In genomic region chr7:28292826-28293528, GRCh38 we compare ENCODE assay signal across 17 cellular contexts.
A peak's percentile ranks its signal among the peaks of the same experiment; 100 is the strongest.
DNase-seq lines count a peak whose midpoint lies in the region; ATAC-seq, FAIRE-seq and TF ChIP-seq lines count a peak whose summit lies in the region.
"Had no signal": no experiment of that assay in that cellular context is flagged by ENCODE, and none has a peak within 500 bp of the region (broad histone marks: within the 10 kb centered on the region; RNA-seq: fewer than 3 reads in every experiment).

No MANE protein-coding gene starts in this region.

- H3K4me1 Mint-ChIP-seq in activated CD8-positive, alpha-beta T cell treated with anti-CD3 and anti-CD28 coated beads for 36 hours (ENCODE audit: low read depth), result peaks cover 20% of the 10 kb centered on the region
- H3K4me1 Mint-ChIP-seq in activated CD8-positive, alpha-beta T cell treated with anti-CD3 and anti-CD28 coated beads, Interleukin-2, amount 10 ng/mL, durations not matched to agents 7 days and 5 days (ENCODE audit: low read depth), result no peaks in the 10 kb centered on the region
- H3K4me1 Mint-ChIP-seq in activated T-helper 1 cell treated with anti-CD3 and anti-CD28 coated beads, Interleukin-12 subunit alpha, Interleukin-12 subunit beta, Interleukin-2, Interleukin-4 antibody, amounts not matched to agents 30 ng/mL and 10 ng/mL and 1 ng/mL, durations not matched to agents 14 hours and 24 hours and 36 hours (ENCODE audit: low read depth), result peaks cover 8% of the 10 kb centered on the region

- in situ Hi-C loops in HepG2 (cut with HindIII; ENCODE audit: extremely low pct_ligation_motif_present, low pct_unique_long_range_greater_than_20kb), result no loop called here

- TF ChIP-seq CTCF in activated CD8-positive, alpha-beta T cell treated with anti-CD3 and anti-CD28 coated beads for 36 hours (IDR thresholded peaks at IDR 0.05), result no peak
- TF ChIP-seq CTCF in PC-3 (conservative IDR thresholded peaks at IDR 0.05; ENCODE audit: low read depth, low read length), result no peak
- no peak for TF ChIP-seq CTCF in keratinocyte (optimal IDR thresholded peaks at IDR 0.05 in 1 of 3, IDR thresholded peaks at IDR 0.05 in 1 of 3, conservative IDR thresholded peaks at IDR 0.05 in 1 of 3; ENCODE audit: extremely low read depth in 1 of 3, insufficient read depth in 2 of 3, low read length in 3 of 3)
- no peak for TF ChIP-seq CTCF in HepG2 (CRISPR knock-in tag; IDR thresholded peaks at IDR 0.05)

- no peaks in the 10 kb centered on the region for H3K9me3 Mint-ChIP-seq in activated CD8-positive, alpha-beta T cell treated with anti-CD3 and anti-CD28 coated beads for 36 hours
- peaks cover 4% of the 10 kb centered on the region for H3K9me3 Mint-ChIP-seq in activated CD8-positive, alpha-beta T cell treated with anti-CD3 and anti-CD28 coated beads, Interleukin-2, amount 10 ng/mL, durations not matched to agents 7 days and 5 days (ENCODE audit: insufficient read depth)
- H3K9me3 Mint-ChIP-seq in activated T-helper 1 cell treated with anti-CD3 and anti-CD28 coated beads, Interleukin-12 subunit alpha, Interleukin-12 subunit beta, Interleukin-2, Interleukin-4 antibody, amounts not matched to agents 30 ng/mL and 10 ng/mL and 1 ng/mL, durations not matched to agents 14 hours and 24 hours and 36 hours, result no peaks in the 10 kb centered on the region
- H3K9me3 Mint-ChIP-seq: activated CD4-positive, alpha-beta T cell treated with anti-CD3 and anti-CD28 coated beads, Interleukin-2, amount 10 ng/mL, durations not matched to agents 24 days and 14 days had no signal

- H3K27ac ChIP-seq in HUES48 (ENCODE audit: low read depth, low read length) (peak overlapping the region; percentile 83), PC-3 (ENCODE audit: low read length) (peak overlapping the region; percentile 19), keratinocyte (ENCODE audit: control insufficient read depth, insufficient read depth, low read length) (no peak overlapping the region), HepG2 (ENCODE audit: extremely low read length, insufficient read depth, low read length) (no peak overlapping the region)
- H3K27ac ChIP-seq: parathyroid adenoma had no signal

- FAIRE-seq in keratinocyte (lab: Jason Lieb, UNC), result peak; percentile 56
- no peak for FAIRE-seq in HepG2 (lab: Jason Lieb, UNC)
- FAIRE-seq: colon had no signal

- H3K4me2 ChIP-seq in PC-3 (ENCODE audit: low read length) (peak overlapping the region; percentile 45), keratinocyte (ENCODE audit: control insufficient read depth, extremely low read depth, insufficient read depth, low read depth, low read length) (no peak overlapping the region), HepG2 (ENCODE audit: low read depth, low read length) (no peak overlapping the region)

- CTCF ChIA-PET in activated CD8-positive, alpha-beta T cell treated with anti-CD3 and anti-CD28 coated beads for 36 hours (lab: Charles Lee), result interaction anchor here (0.6 kb wide), 1 partner anchor 12 kb away, joined by 3 read pairs; no protein-coding TSS in a partner anchor
- CTCF ChIA-PET in activated CD8-positive, alpha-beta T cell treated with anti-CD3 and anti-CD28 coated beads, Interleukin-2, amount 10 ng/mL, durations not matched to agents 7 days and 5 days (lab: Charles Lee), result no interaction called here
- CTCF ChIA-PET in PC-3 (lab: Charles Lee) (interaction anchor here (0.6 kb wide), 1 partner anchor 123 kb away, joined by 3 read pairs; no protein-coding TSS in a partner anchor), HepG2 (lab: Yijun Ruan, JAX; ENCODE audit: low intra/inter-chr PET ratio, low total read pairs) (no interaction called here)

- DNase-seq in activated CD8-positive, alpha-beta T cell treated with anti-CD3 and anti-CD28 coated beads for 36 hours, result peak; percentile 16
- DNase-seq in activated CD8-positive, alpha-beta T cell treated with anti-CD3 and anti-CD28 coated beads, Interleukin-2, amount 10 ng/mL, durations not matched to agents 7 days and 5 days, result no peak
- DNase-seq in PC-3 (peak; percentile 55), keratinocyte (ENCODE audit: low read depth, low spot score) (no peak), HepG2 (ENCODE audit: low spot score) (no peak)
- no peak for DNase-seq in activated T-helper 1 cell treated with anti-CD3 and anti-CD28 coated beads, Interleukin-12 subunit alpha, Interleukin-12 subunit beta, Interleukin-2, Interleukin-4 antibody, amounts not matched to agents 30 ng/mL and 10 ng/mL and 1 ng/mL, durations not matched to agents 14 hours and 24 hours and 36 hours (ENCODE audit: low spot score)
- DNase-seq: activated CD4-positive, alpha-beta T cell treated with anti-CD3 and anti-CD28 coated beads, Interleukin-2, amount 10 ng/mL, durations not matched to agents 24 days and 14 days; HCEC 1CT; KBM-7; midbrain; NCI-H2029 treated with DMSO at 0.1 percent for 48 hours; stimulated activated CD8-positive, alpha-beta memory T cell treated with anti-CD3 and anti-CD28 coated beads, Interleukin-4, amount 100 ng/mL, for 48 hours; SW 1271 had no signal

- no peaks in the 10 kb centered on the region for H3K9me1 ChIP-seq in keratinocyte (ENCODE audit: control insufficient read depth, extremely low read depth, insufficient read depth, low read length)

- WGBS in HepG2 (ENCODE audit: low lambda C conversion rate), result 65% methylated on average over 5 of the region's 5 CpGs

- H3K4me1 ChIP-seq in HUES48 (ENCODE audit: control insufficient read depth, insufficient read depth, low read length) (peaks cover 60% of the 10 kb centered on the region), PC-3 (ENCODE audit: insufficient read depth, low read length) (peaks cover 13% of the 10 kb centered on the region), keratinocyte (ENCODE audit: control insufficient read depth, extremely low read depth, insufficient read depth, low read length) (no peaks in the 10 kb centered on the region), HepG2 (ENCODE audit: insufficient read depth, low read length) (no peaks in the 10 kb centered on the region)
- H3K4me1 ChIP-seq: parathyroid adenoma had no signal

- peak overlapping the region; percentile 52 for H3K9ac ChIP-seq in HUES48 (ENCODE audit: low read depth, low read length)
- H3K9ac ChIP-seq in PC-3 (ENCODE audit: low read length), result no peak overlapping the region
- no peak overlapping the region for H3K9ac ChIP-seq in keratinocyte (ENCODE audit: control insufficient read depth, extremely low read depth, insufficient read depth, low read length)
- no peak overlapping the region for H3K9ac ChIP-seq in HepG2 (ENCODE audit: insufficient read depth, low read depth, low read length)
- H3K9ac ChIP-seq: parathyroid adenoma had no signal

- ATAC-seq in activated CD8-positive, alpha-beta T cell treated with anti-CD3 and anti-CD28 coated beads for 36 hours, result peak; percentile 91
- ATAC-seq in activated CD8-positive, alpha-beta T cell treated with anti-CD3 and anti-CD28 coated beads, Interleukin-2, amount 10 ng/mL, durations not matched to agents 7 days and 5 days, result no peak
- ATAC-seq in PC-3 (peak; percentile 52), HepG2 (no peak), HG03139 (IDR thresholded peaks at IDR 0.05; ENCODE audit: unreplicated experiment) (no peak)

- no peaks in the 10 kb centered on the region for H3K9me3 ChIP-seq in HUES48 (ENCODE audit: control insufficient read depth, insufficient read depth, low read length)
- H3K9me3 ChIP-seq in PC-3 (ENCODE audit: low read length), result no peaks in the 10 kb centered on the region
- no peaks in the 10 kb centered on the region for H3K9me3 ChIP-seq in keratinocyte (ENCODE audit: control insufficient read depth, low read depth, low read length)
- H3K9me3 ChIP-seq in HepG2 (ENCODE audit: low read length), result no peaks in the 10 kb centered on the region

- TF ChIP-seq RAD21 in HepG2 (CRISPR knock-in tag; IDR thresholded peaks at IDR 0.05), result no peak

- dilution Hi-C loops in keratinocyte (cut with MboI; ENCODE audit: extremely low pct_ligation_motif_present, low sequenced_read_pairs), result no loop called here

- TF ChIP-seq EP300 in HepG2 (IDR thresholded peaks at IDR 0.05; ENCODE audit: low read depth in 2 of 2, low read length in 2 of 2) (no peak), HepG2 (CRISPR knock-in tag; IDR thresholded peaks at IDR 0.05; ENCODE audit: borderline replicate concordance) (no peak)

- BruUV-seq in PC-3 (replicated peaks; lab: Mats Ljungman, UMichigan), result no TSS peak
- BruUV-seq in HepG2 (replicated peaks; lab: Mats Ljungman, UMichigan), result no TSS peak

- peaks cover 19% of the 10 kb centered on the region for H3K27me3 Mint-ChIP-seq in activated CD8-positive, alpha-beta T cell treated with anti-CD3 and anti-CD28 coated beads for 36 hours
- H3K27me3 Mint-ChIP-seq in activated CD8-positive, alpha-beta T cell treated with anti-CD3 and anti-CD28 coated beads, Interleukin-2, amount 10 ng/mL, durations not matched to agents 7 days and 5 days (ENCODE audit: low read depth), result peaks cover 19% of the 10 kb centered on the region
- peaks cover 28% of the 10 kb centered on the region for H3K27me3 Mint-ChIP-seq in activated T-helper 1 cell treated with anti-CD3 and anti-CD28 coated beads, Interleukin-12 subunit alpha, Interleukin-12 subunit beta, Interleukin-2, Interleukin-4 antibody, amounts not matched to agents 30 ng/mL and 10 ng/mL and 1 ng/mL, durations not matched to agents 14 hours and 24 hours and 36 hours (ENCODE audit: insufficient read depth)

- TF ChIP-seq POLR2A in HepG2 (IDR thresholded peaks at IDR 0.05; ENCODE audit: insufficient read depth in 1 of 2, low read depth in 2 of 2, low read length in 2 of 2), result no peak

- H3K4me3 ChIP-seq in HUES48 (ENCODE audit: low read depth, low read length) (peak overlapping the region; percentile 4; the same call in 1 of the 2 replicates), PC-3 (ENCODE audit: low read length) (no peak overlapping the region), keratinocyte (ENCODE audit: control insufficient read depth in 2 of 3, extremely low read depth in 1 of 3, insufficient read depth in 2 of 3, low read depth in 1 of 3, low read length in 3 of 3) (no peak overlapping the region), HepG2 (replicated peaks in 1 of 3; ENCODE audit: insufficient read depth in 1 of 3, low read depth in 2 of 3, low read length in 3 of 3) (no peak overlapping the region)

- H3K79me2 ChIP-seq in PC-3 (ENCODE audit: low read length), result no peaks in the 10 kb centered on the region
- no peaks in the 10 kb centered on the region for H3K79me2 ChIP-seq in keratinocyte (ENCODE audit: control insufficient read depth, insufficient read depth, low read length)
- H3K79me2 ChIP-seq in HepG2 (ENCODE audit: insufficient read depth, low read length), result no peaks in the 10 kb centered on the region
- H3K79me2 ChIP-seq: parathyroid adenoma had no signal

- no peaks in the 10 kb centered on the region for H3K36me3 ChIP-seq in HUES48 (ENCODE audit: control insufficient read depth, insufficient read depth, low read length)
- H3K36me3 ChIP-seq in PC-3 (ENCODE audit: low read depth, low read length), result no peaks in the 10 kb centered on the region
- H3K36me3 ChIP-seq in keratinocyte (ENCODE audit: control insufficient read depth in 2 of 2, extremely low read depth in 1 of 2, insufficient read depth in 2 of 2, low read length in 2 of 2), result no peaks in the 10 kb centered on the region
- no peaks in the 10 kb centered on the region for H3K36me3 ChIP-seq in HepG2 (replicated peaks in 1 of 2; ENCODE audit: control insufficient read depth in 1 of 2, insufficient read depth in 2 of 2, low read length in 2 of 2)

- H4K20me1 ChIP-seq in PC-3 (ENCODE audit: low read length), result no peaks in the 10 kb centered on the region
- no peaks in the 10 kb centered on the region for H4K20me1 ChIP-seq in keratinocyte (ENCODE audit: control insufficient read depth, extremely low read depth, insufficient read depth, low read length)
- H4K20me1 ChIP-seq in HepG2 (ENCODE audit: insufficient read depth, low read length), result no peaks in the 10 kb centered on the region

- no peaks in the 10 kb centered on the region for H3K9me2 ChIP-seq in PC-3 (replicated peaks; ENCODE audit: low read length)

- no peaks in the 10 kb centered on the region for H3K27me3 ChIP-seq in HUES48 (ENCODE audit: control insufficient read depth, insufficient read depth, low read length)
- H3K27me3 ChIP-seq in PC-3 (ENCODE audit: low read length), result no peaks in the 10 kb centered on the region
- no peaks in the 10 kb centered on the region for H3K27me3 ChIP-seq in keratinocyte (ENCODE audit: control insufficient read depth, extremely low read depth, insufficient read depth, low read length)
- no peaks in the 10 kb centered on the region; a peak in 1 of 5 replicates for H3K27me3 ChIP-seq in HepG2 (ENCODE audit: control insufficient read depth in 1 of 2, insufficient read depth in 2 of 2, low read length in 2 of 2)

- H2AFZ ChIP-seq in PC-3 (ENCODE audit: low read length), result no peak overlapping the region
- no peak overlapping the region for H2AFZ ChIP-seq in keratinocyte (ENCODE audit: control insufficient read depth, low read length)
- no peak overlapping the region for H2AFZ ChIP-seq in HepG2 (ENCODE audit: low read length)
- H2AFZ ChIP-seq: parathyroid adenoma had no signal

- H3K36me3 Mint-ChIP-seq in activated CD8-positive, alpha-beta T cell treated with anti-CD3 and anti-CD28 coated beads for 36 hours (ENCODE audit: low read depth), result no peaks in the 10 kb centered on the region
- H3K36me3 Mint-ChIP-seq in activated CD8-positive, alpha-beta T cell treated with anti-CD3 and anti-CD28 coated beads, Interleukin-2, amount 10 ng/mL, durations not matched to agents 7 days and 5 days (ENCODE audit: low read depth), result no peaks in the 10 kb centered on the region
- H3K36me3 Mint-ChIP-seq in activated T-helper 1 cell treated with anti-CD3 and anti-CD28 coated beads, Interleukin-12 subunit alpha, Interleukin-12 subunit beta, Interleukin-2, Interleukin-4 antibody, amounts not matched to agents 30 ng/mL and 10 ng/mL and 1 ng/mL, durations not matched to agents 14 hours and 24 hours and 36 hours (ENCODE audit: low read depth), result no peaks in the 10 kb centered on the region

- no peak overlapping the region for H3K27ac Mint-ChIP-seq in activated CD8-positive, alpha-beta T cell treated with anti-CD3 and anti-CD28 coated beads for 36 hours
- H3K27ac Mint-ChIP-seq in activated CD8-positive, alpha-beta T cell treated with anti-CD3 and anti-CD28 coated beads, Interleukin-2, amount 10 ng/mL, durations not matched to agents 7 days and 5 days, result no peak overlapping the region
- H3K27ac Mint-ChIP-seq in activated T-helper 1 cell treated with anti-CD3 and anti-CD28 coated beads, Interleukin-12 subunit alpha, Interleukin-12 subunit beta, Interleukin-2, Interleukin-4 antibody, amounts not matched to agents 30 ng/mL and 10 ng/mL and 1 ng/mL, durations not matched to agents 14 hours and 24 hours and 36 hours, result no peak overlapping the region
- H3K27ac Mint-ChIP-seq: activated CD4-positive, alpha-beta T cell treated with anti-CD3 and anti-CD28 coated beads, Interleukin-2, amount 10 ng/mL, durations not matched to agents 24 days and 14 days had no signal

- intact Hi-C loops in activated CD8-positive, alpha-beta T cell treated with anti-CD3 and anti-CD28 coated beads for 36 hours (cut with micrococcal nuclease), result loop anchor here (10.0 kb wide), 1 partner anchor 562 kb away; no protein-coding TSS in a partner anchor
- intact Hi-C loops in PC-3 (cut with micrococcal nuclease), result no loop called here
- intact Hi-C loops in activated T-helper 1 cell treated with anti-CD3 and anti-CD28 coated beads, Interleukin-12 subunit alpha, Interleukin-12 subunit beta, Interleukin-2, Interleukin-4 antibody, amounts not matched to agents 30 ng/mL and 10 ng/mL and 1 ng/mL, durations not matched to agents 14 hours and 24 hours and 36 hours (cut with micrococcal nuclease), result loop anchor here (1.0 to 5.0 kb wide), 3 partner anchors 54 to 256 kb away; no protein-coding TSS in a partner anchor
- intact Hi-C loops in HepG2 (cut with micrococcal nuclease; ENCODE audit: unreplicated experiment), result no loop called here

- H3K4me3 Mint-ChIP-seq in activated CD8-positive, alpha-beta T cell treated with anti-CD3 and anti-CD28 coated beads for 36 hours, result no peak overlapping the region
- no peak overlapping the region for H3K4me3 Mint-ChIP-seq in activated CD8-positive, alpha-beta T cell treated with anti-CD3 and anti-CD28 coated beads, Interleukin-2, amount 10 ng/mL, durations not matched to agents 7 days and 5 days
- H3K4me3 Mint-ChIP-seq in activated T-helper 1 cell treated with anti-CD3 and anti-CD28 coated beads, Interleukin-12 subunit alpha, Interleukin-12 subunit beta, Interleukin-2, Interleukin-4 antibody, amounts not matched to agents 30 ng/mL and 10 ng/mL and 1 ng/mL, durations not matched to agents 14 hours and 24 hours and 36 hours, result no peak overlapping the region
- H3K4me3 Mint-ChIP-seq: activated CD4-positive, alpha-beta T cell treated with anti-CD3 and anti-CD28 coated beads, Interleukin-2, amount 10 ng/mL, durations not matched to agents 24 days and 14 days had no signal

- H3F3A ChIP-seq in PC-3 (ENCODE audit: low read length, unreplicated experiment), result no peaks in the 10 kb centered on the region

- POLR2A ChIA-PET in activated CD8-positive, alpha-beta T cell treated with anti-CD3 and anti-CD28 coated beads for 36 hours (lab: Charles Lee), result interaction anchor here (1.0 kb wide), 1 partner anchor 160 kb away, joined by 5 read pairs; no protein-coding TSS in a partner anchor
- POLR2A ChIA-PET in activated CD8-positive, alpha-beta T cell treated with anti-CD3 and anti-CD28 coated beads, Interleukin-2, amount 10 ng/mL, durations not matched to agents 7 days and 5 days (lab: Charles Lee), result no interaction called here
- POLR2A ChIA-PET in PC-3 (lab: Charles Lee; ENCODE audit: unreplicated experiment), result no interaction called here
- POLR2A ChIA-PET in HepG2 (lab: Yijun Ruan, JAX), result no interaction called here

Comparison
In these comparisons a context has a peak if more than half of its experiments do, and no peak if none do; other contexts are left out.
1. ATAC-seq: peak in activated CD8-positive, alpha-beta T cell treated with anti-CD3 and anti-CD28 coated beads for 36 hours (single experiment) and PC-3 (single experiment); none in activated CD8-positive, alpha-beta T cell treated with anti-CD3 and anti-CD28 coated beads, Interleukin-2, amount 10 ng/mL, durations not matched to agents 7 days and 5 days (single experiment), HepG2 (single experiment) and HG03139 (single experiment).
2. DNase-seq: peak in activated CD8-positive, alpha-beta T cell treated with anti-CD3 and anti-CD28 coated beads for 36 hours (single experiment) and PC-3 (single experiment); none in activated CD8-positive, alpha-beta T cell treated with anti-CD3 and anti-CD28 coated beads, Interleukin-2, amount 10 ng/mL, durations not matched to agents 7 days and 5 days (single experiment), keratinocyte (single experiment), activated T-helper 1 cell treated with anti-CD3 and anti-CD28 coated beads, Interleukin-12 subunit alpha, Interleukin-12 subunit beta, Interleukin-2, Interleukin-4 antibody, amounts not matched to agents 30 ng/mL and 10 ng/mL and 1 ng/mL, durations not matched to agents 14 hours and 24 hours and 36 hours (single experiment) and HepG2 (single experiment).
3. CTCF ChIA-PET loops: an anchor here in activated CD8-positive, alpha-beta T cell treated with anti-CD3 and anti-CD28 coated beads for 36 hours (0.6 kb wide) and PC-3 (0.6 kb wide); none called in activated CD8-positive, alpha-beta T cell treated with anti-CD3 and anti-CD28 coated beads, Interleukin-2, amount 10 ng/mL, durations not matched to agents 7 days and 5 days and HepG2.
4. H3K27ac ChIP-seq: peak in HUES48 (single experiment) and PC-3 (single experiment); none in keratinocyte (single experiment) and HepG2 (single experiment).
5. intact Hi-C loops: an anchor here in activated CD8-positive, alpha-beta T cell treated with anti-CD3 and anti-CD28 coated beads for 36 hours (10.0 kb wide) and activated T-helper 1 cell treated with anti-CD3 and anti-CD28 coated beads, Interleukin-12 subunit alpha, Interleukin-12 subunit beta, Interleukin-2, Interleukin-4 antibody, amounts not matched to agents 30 ng/mL and 10 ng/mL and 1 ng/mL, durations not matched to agents 14 hours and 24 hours and 36 hours (1.0 to 5.0 kb wide); none called in PC-3 and HepG2.